8 cellular contexts compared by ENCODE assay signal in genomic region chr3:86563358-86563970, GRCh38.
DNase-seq lines count a peak whose midpoint lies in the region; ATAC-seq and TF ChIP-seq lines count a peak whose summit lies in the region.

No MANE protein-coding gene starts in this region.

- DNase-seq in DMS153 (lab: John Stamatoyannopoulos, UW) = peak; percentile 13
- DNase-seq in H4 (ENCODE audit: low spot score) = peak; percentile 39
- peak; percentile 10 to 78 (median 12) for DNase-seq in NCI-H1417 (lab: John Stamatoyannopoulos, UW)
- no peak for DNase-seq in activated B cell treated with CpG ODN at 0.5 μM for 24 hours
- DNase-seq in kidney epithelial cell (ENCODE audit: low read depth) = peak; percentile 4
- DNase-seq in thyroid gland = no peak
- no peak for DNase-seq in activated naive CD4-positive, alpha-beta T cell treated with anti-CD3 and anti-CD28 coated beads, Interleukin-2, amount 50 U/mL, for 16 hours
- no peak for DNase-seq in occipital lobe (lab: John Stamatoyannopoulos, UW)

- WGBS in thyroid gland, 2 donors = 25 to 32% methylated on average over 2 of the region's 2 CpGs

- intact Hi-C loops in activated B cell treated with CpG ODN at 0.5 μM for 24 hours (cut with micrococcal nuclease) = no loop called here
- intact Hi-C loops in thyroid gland (cut with DNase I) = no loop called here

- H3K4me3 Mint-ChIP-seq in activated B cell treated with CpG ODN at 0.5 μM for 24 hours = no peak overlapping the region

- TF ChIP-seq POLR2A in thyroid gland (IDR thresholded peaks at IDR 0.05) = no peak

- no peaks in the 10 kb centered on the region for H3K27me3 ChIP-seq in kidney epithelial cell (ENCODE audit: control insufficient read depth, insufficient read depth, low read length)
- H3K27me3 ChIP-seq in thyroid gland = no peaks in the 10 kb centered on the region

- no peaks in the 10 kb centered on the region for H3K36me3 Mint-ChIP-seq in activated B cell treated with CpG ODN at 0.5 μM for 24 hours (ENCODE audit: low read depth)

- H3K4me1 Mint-ChIP-seq in activated B cell treated with CpG ODN at 0.5 μM for 24 hours = no peaks in the 10 kb centered on the region

- no peaks in the 10 kb centered on the region for H3K27me3 Mint-ChIP-seq in activated B cell treated with CpG ODN at 0.5 μM for 24 hours

- H3K4me1 ChIP-seq in thyroid gland = no peaks in the 10 kb centered on the region

- H3K36me3 ChIP-seq in kidney epithelial cell (ENCODE audit: control insufficient read depth, insufficient read depth, low read length) = no peaks in the 10 kb centered on the region
- H3K36me3 ChIP-seq in thyroid gland = no peaks in the 10 kb centered on the region

- H3K9me3 ChIP-seq in thyroid gland = no peaks in the 10 kb centered on the region

- H3K4me3 ChIP-seq in kidney epithelial cell (ENCODE audit: low read depth, low read length) = no peak overlapping the region
- no peak overlapping the region for H3K4me3 ChIP-seq in thyroid gland (replicated peaks in 1 of 3)

- no peaks in the 10 kb centered on the region for H3K9me3 Mint-ChIP-seq in activated B cell treated with CpG ODN at 0.5 μM for 24 hours

- TF ChIP-seq CTCF in activated B cell treated with CpG ODN at 0.5 μM for 24 hours (IDR thresholded peaks at IDR 0.05) (peak; percentile 60), kidney epithelial cell (IDR thresholded peaks at IDR 0.05; ENCODE audit: insufficient read depth, low read length, poor library complexity, severe bottlenecking) (peak; percentile 52), thyroid gland (IDR thresholded peaks at IDR 0.05) (peak in 3 of 6 experiments; percentile 25 to 57 (median 35))

- CTCF ChIA-PET in activated B cell treated with CpG ODN at 0.5 μM for 24 hours (lab: Charles Lee) = no interaction called here

- no peak overlapping the region for H3K27ac Mint-ChIP-seq in activated B cell treated with CpG ODN at 0.5 μM for 24 hours

- ATAC-seq in activated B cell treated with CpG ODN at 0.5 μM for 24 hours (ENCODE audit: low read depth) = no peak

- no peak overlapping the region for H3K27ac ChIP-seq in thyroid gland

- POLR2A ChIA-PET in activated B cell treated with CpG ODN at 0.5 μM for 24 hours (lab: Charles Lee) = no interaction called here

Comparison
In these comparisons a context has a peak if more than half of its experiments do, and no peak if none do; other contexts are left out.
1. DNase-seq: peak in DMS153 (single experiment), H4 (single experiment), NCI-H1417 (3 of 3) and kidney epithelial cell (single experiment); none in activated B cell treated with CpG ODN at 0.5 μM for 24 hours (single experiment), thyroid gland (0 of 2), activated naive CD4-positive, alpha-beta T cell treated with anti-CD3 and anti-CD28 coated beads, Interleukin-2, amount 50 U/mL, for 16 hours (single experiment) and occipital lobe (single experiment).